ENCODE assay signal across 1 cellular context in the genomic region with DNA sequence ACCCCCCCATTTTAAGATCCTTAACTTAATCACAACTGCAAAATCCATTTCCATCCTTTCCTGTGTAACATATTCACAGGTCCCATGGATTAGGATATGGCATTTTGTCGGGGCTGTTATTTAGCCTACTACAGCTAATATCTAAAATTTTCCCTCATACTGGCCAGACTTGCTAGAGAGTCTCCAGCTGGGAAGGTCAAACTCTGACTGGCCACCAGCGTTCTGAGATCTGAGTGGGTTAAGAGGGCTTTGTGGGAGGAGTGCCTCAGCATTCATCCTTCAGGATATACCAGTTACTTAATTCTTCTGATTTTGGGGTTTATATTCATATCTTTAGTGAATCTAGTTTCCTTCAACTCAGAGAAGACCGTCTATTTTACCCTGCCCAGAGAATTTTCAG.
TF ChIP-seq lines count a peak whose summit lies in the region.

No MANE protein-coding gene starts in this region.

TF ChIP-seq in HCT116, 20 proteins besides CTCF, POLR2A, EP300 and RAD21 (continued from another document):
- TF ChIP-seq TCF7L2 (IDR thresholded peaks at IDR 0.05; ENCODE audit: borderline replicate concordance, extremely low read depth, insufficient read depth, insufficient read length) (no peak), SIN3A (IDR thresholded peaks at IDR 0.05; ENCODE audit: low read depth) (no peak), ELF1 (IDR thresholded peaks at IDR 0.05; ENCODE audit: borderline replicate concordance, low read depth) (no peak), FOSL1 (IDR thresholded peaks at IDR 0.05; ENCODE audit: low read depth) (no peak)
- TF ChIP-seq, protein P1, sequence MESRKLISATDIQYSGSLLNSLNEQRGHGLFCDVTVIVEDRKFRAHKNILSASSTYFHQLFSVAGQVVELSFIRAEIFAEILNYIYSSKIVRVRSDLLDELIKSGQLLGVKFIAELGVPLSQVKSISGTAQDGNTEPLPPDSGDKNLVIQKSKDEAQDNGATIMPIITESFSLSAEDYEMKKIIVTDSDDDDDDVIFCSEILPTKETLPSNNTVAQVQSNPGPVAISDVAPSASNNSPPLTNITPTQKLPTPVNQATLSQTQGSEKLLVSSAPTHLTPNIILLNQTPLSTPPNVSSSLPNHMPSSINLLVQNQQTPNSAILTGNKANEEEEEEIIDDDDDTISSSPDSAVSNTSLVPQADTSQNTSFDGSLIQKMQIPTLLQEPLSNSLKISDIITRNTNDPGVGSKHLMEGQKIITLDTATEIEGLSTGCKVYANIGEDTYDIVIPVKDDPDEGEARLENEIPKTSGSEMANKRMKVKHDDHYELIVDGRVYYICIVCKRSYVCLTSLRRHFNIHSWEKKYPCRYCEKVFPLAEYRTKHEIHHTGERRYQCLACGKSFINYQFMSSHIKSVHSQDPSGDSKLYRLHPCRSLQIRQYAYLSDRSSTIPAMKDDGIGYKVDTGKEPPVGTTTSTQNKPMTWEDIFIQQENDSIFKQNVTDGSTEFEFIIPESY (IDR thresholded peaks at IDR 0.05; ENCODE audit: extremely low read depth, insufficient replicate concordance, low read length), result no peak
- TF ChIP-seq, protein P2, sequence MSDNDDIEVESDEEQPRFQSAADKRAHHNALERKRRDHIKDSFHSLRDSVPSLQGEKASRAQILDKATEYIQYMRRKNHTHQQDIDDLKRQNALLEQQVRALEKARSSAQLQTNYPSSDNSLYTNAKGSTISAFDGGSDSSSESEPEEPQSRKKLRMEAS (IDR thresholded peaks at IDR 0.05), result no peak
TF ChIP-seq in HCT116: peak in this region for 0.
